In genomic region chr9:106445107-106445506, GRCh38 we compare ENCODE assay signal across 8 cellular contexts.
"Had no signal": no experiment of that assay in that cellular context is flagged by ENCODE, and none has a peak within 500 bp of the region (broad histone marks: within the 10 kb centered on the region; RNA-seq: fewer than 3 reads in every experiment).

No MANE protein-coding gene starts in this region.

- ATAC-seq: HCT116, HepG2 had no signal

- H3K4me3 ChIP-seq: GM23248, HAP-1 had no signal

- H3K27ac ChIP-seq: GM23248, HL-60 had no signal

- H3K9me3 ChIP-seq: HAP-1 had no signal

- H3K36me3 ChIP-seq: HAP-1 had no signal

- DNase-seq: GM23248, GOT3, H7, HFFc6 had no signal
